ENCODE assay signal across 10 cellular contexts in genomic region chr7:86876132-86876531, GRCh38.
"Had no signal": no experiment of that assay in that cellular context is flagged by ENCODE, and none has a peak within 500 bp of the region (broad histone marks: within the 10 kb centered on the region; RNA-seq: fewer than 3 reads in every experiment).

No MANE protein-coding gene starts in this region.

- H3K36me3 ChIP-seq: HAP-1 had no signal

- H3K4me3 Mint-ChIP-seq: GM23338, H9, HFFc6 had no signal

- H3K27ac Mint-ChIP-seq: GM23338, HFFc6 had no signal

- H3K9me3 ChIP-seq: HAP-1 had no signal

- H3K4me3 ChIP-seq: GM23248, GM23338, HAP-1 had no signal

- ATAC-seq: GM23338, HCT116 had no signal

- H3K9me3 Mint-ChIP-seq: GM23338, H9 had no signal

- H3K9ac ChIP-seq: GM23248 had no signal

- FAIRE-seq: H54 had no signal

- H3K27ac ChIP-seq: GM23248 had no signal

- H2AFZ ChIP-seq: GM23248, GM23338 had no signal

- H3K4me2 ChIP-seq: GM23338 had no signal

- DNase-seq: GM23248, GOT3, H7, H9, HCEC 1CT, HFFc6 had no signal
